Comparison of ENCODE assay signal across 11 cellular contexts in genomic region chr1:116379057-116379630, GRCh38. TPM values are rescaled to one million over a fixed set of nuclear protein-coding genes. Genes with fewer than 3 reads are reported as not detected.
DNase-seq lines count a peak whose midpoint lies in the region; ATAC-seq and TF ChIP-seq lines count a peak whose summit lies in the region.
"Had no signal": no experiment of that assay in that cellular context is flagged by ENCODE, and none has a peak within 500 bp of the region (broad histone marks: within the 10 kb centered on the region; RNA-seq: fewer than 3 reads in every experiment).

No MANE protein-coding gene starts in this region.

- H3K27me3 ChIP-seq in brain microvascular endothelial cell (replicated peaks) (no peaks in the 10 kb centered on the region), lung (ENCODE audit: control insufficient read depth, insufficient read depth) (no peaks in the 10 kb centered on the region), transverse colon (no peaks in the 10 kb centered on the region)
- H3K27me3 ChIP-seq: BE2C had no signal

- no peak for ATAC-seq in lung (ENCODE audit: insufficient read depth, low FRiP score)
- no peak for ATAC-seq in GM21619 (IDR thresholded peaks at IDR 0.05; ENCODE audit: unreplicated experiment)
- ATAC-seq in HG02763 (IDR thresholded peaks at IDR 0.05; ENCODE audit: unreplicated experiment): no peak
- ATAC-seq: esophagus mucosa had no signal

- H3K36me3 Mint-ChIP-seq in activated naive CD4-positive, alpha-beta T cell treated with anti-CD3 and anti-CD28 coated beads, Interleukin-2, amount 10 ng/mL, durations not matched to agents 7 days and 5 days: peaks cover 50% of the 10 kb centered on the region

- intact Hi-C loops in transverse colon (cut with DNase I; ENCODE audit: low total_unique reads): no loop called here

- no peak for TF ChIP-seq CTCF in brain microvascular endothelial cell (IDR thresholded peaks at IDR 0.05; ENCODE audit: low read depth, low read length, missing control alignments)
- TF ChIP-seq CTCF in lung (IDR thresholded peaks at IDR 0.05; ENCODE audit: control extremely low read depth, extremely low read depth): no peak
- TF ChIP-seq CTCF in transverse colon (IDR thresholded peaks at IDR 0.05): no peak

- no peaks in the 10 kb centered on the region for H3K9me3 Mint-ChIP-seq in activated naive CD4-positive, alpha-beta T cell treated with anti-CD3 and anti-CD28 coated beads, Interleukin-2, amount 10 ng/mL, durations not matched to agents 7 days and 5 days

- peaks cover under 1% of the 10 kb centered on the region for H3K36me3 ChIP-seq in brain microvascular endothelial cell (replicated peaks)
- H3K36me3 ChIP-seq in lung (ENCODE audit: control insufficient read depth in 2 of 2, insufficient read depth in 2 of 2, low read length in 2 of 2): peaks cover 0 to under 1% of the 10 kb centered on the region in 2 donors
- H3K36me3 ChIP-seq in transverse colon: peaks cover 0 to 3% (median 0%) of the 10 kb centered on the region in 4 donors

- peak overlapping the region; percentile 86 for H3K27ac ChIP-seq in brain microvascular endothelial cell
- peak overlapping the region; percentile 67 to 100 for H3K27ac ChIP-seq in lung (ENCODE audit: low read depth in 1 of 2, low read length in 1 of 2)
- peak overlapping the region; percentile 49 to 99 (median 98) for H3K27ac ChIP-seq in transverse colon

- H3K4me3 ChIP-seq in brain microvascular endothelial cell (ENCODE audit: low read depth, low read length): no peak overlapping the region
- no peak overlapping the region for H3K4me3 ChIP-seq in lung
- no peak overlapping the region for H3K4me3 ChIP-seq in transverse colon

- DNase-seq in activated naive CD4-positive, alpha-beta T cell treated with anti-CD3 and anti-CD28 coated beads, Interleukin-2, amount 10 ng/mL, durations not matched to agents 7 days and 5 days: no peak
- no peak for DNase-seq in activated naive CD4-positive, alpha-beta T cell treated with anti-CD3 and anti-CD28 coated beads, Interleukin-2, amount 50 U/mL, for 16 hours
- DNase-seq in brain microvascular endothelial cell: no peak
- no peak for DNase-seq in lung (ENCODE audit: low spot score)
- DNase-seq in transverse colon: no peak
- DNase-seq in inferior parietal cortex (ENCODE audit: extremely low spot score): no peak
- DNase-seq: BE2C; stimulated activated CD4-positive, alpha-beta T cell treated with anti-CD3 and anti-CD28 coated beads, Interleukin-2, amount 100 ng/mL, for 24 hours had no signal

- TF ChIP-seq EP300 in transverse colon (IDR thresholded peaks at IDR 0.05; ENCODE audit: low read depth): no peak

- no peak for TF ChIP-seq POLR2A in transverse colon (IDR thresholded peaks at IDR 0.05)

- in situ Hi-C loops in brain microvascular endothelial cell (cut with HindIII; ENCODE audit: low pct_ligation_motif_present, low sequenced_read_pairs): loop anchor here (25.0 kb wide), 1 partner anchor 108 kb away; no protein-coding TSS in a partner anchor
- in situ Hi-C loops in transverse colon (cut with MboI; ENCODE audit: low pct_ligation_motif_present in 1 of 4, low pct_unique_long_range_greater_than_20kb in 1 of 4, low sequenced_read_pairs in 3 of 4): no loop called here

- H3K4me1 ChIP-seq in lung (ENCODE audit: control insufficient read depth in 2 of 2, insufficient read depth in 2 of 2, low read length in 2 of 2): peaks cover 14 to 40% of the 10 kb centered on the region in 2 donors
- peaks cover 28 to 94% (median 71%) of the 10 kb centered on the region in 4 donors for H3K4me1 ChIP-seq in transverse colon

- H3K4me1 Mint-ChIP-seq in activated naive CD4-positive, alpha-beta T cell treated with anti-CD3 and anti-CD28 coated beads, Interleukin-2, amount 10 ng/mL, durations not matched to agents 7 days and 5 days: peaks cover 91% of the 10 kb centered on the region

- no peak overlapping the region for H3K4me3 Mint-ChIP-seq in activated naive CD4-positive, alpha-beta T cell treated with anti-CD3 and anti-CD28 coated beads, Interleukin-2, amount 10 ng/mL, durations not matched to agents 7 days and 5 days

- CTCF ChIA-PET in activated naive CD4-positive, alpha-beta T cell treated with anti-CD3 and anti-CD28 coated beads, Interleukin-2, amount 10 ng/mL, durations not matched to agents 7 days and 5 days (lab: Charles Lee): no interaction called here

- H3K9me3 ChIP-seq in lung (ENCODE audit: control insufficient read depth in 2 of 2, insufficient read depth in 1 of 2, low read length in 1 of 2) (no peaks in the 10 kb centered on the region), transverse colon (no peaks in the 10 kb centered on the region)
- H3K9me3 ChIP-seq: BE2C had no signal

- peak overlapping the region; percentile 46 for H3K27ac Mint-ChIP-seq in activated naive CD4-positive, alpha-beta T cell treated with anti-CD3 and anti-CD28 coated beads, Interleukin-2, amount 10 ng/mL, durations not matched to agents 7 days and 5 days

- WGBS in lung, 2 donors: 83 to 88% methylated on average over 2 of the region's 2 CpGs
- 49% methylated on average over 2 of the region's 2 CpGs; no CpG with 5 or more reads in 1 of the 2 donors for WGBS in transverse colon (ENCODE audit: low coverage in 1 of 2), 2 donors

- H3K27me3 Mint-ChIP-seq in activated naive CD4-positive, alpha-beta T cell treated with anti-CD3 and anti-CD28 coated beads, Interleukin-2, amount 10 ng/mL, durations not matched to agents 7 days and 5 days: no peaks in the 10 kb centered on the region

RNA-seq across cellular contexts. Expression of gene ATP1A1, which starts 6.1 kb away (rescaled TPM):
- total RNA-seq in lung (100 to 1,000 TPM; 561 to 715 TPM), transverse colon (1,000 to 10,000 TPM in 3 of 4 donors, 100 to 1,000 TPM in 1; 324 to 3,097 (median 1,990) TPM)
- polyA plus RNA-seq in lung: 100 to 1,000 TPM; 320 to 663 TPM
